Comparison of ENCODE assay signal across 24 cellular contexts in genomic region chr14:105894978-105895881, GRCh38.
A peak's percentile ranks its signal among the peaks of the same experiment; 100 is the strongest.
DNase-seq lines count a peak whose midpoint lies in the region; ATAC-seq and TF ChIP-seq lines count a peak whose summit lies in the region.
"Had no signal": no experiment of that assay in that cellular context is flagged by ENCODE, and none has a peak within 500 bp of the region (broad histone marks: within the 10 kb centered on the region; RNA-seq: fewer than 3 reads in every experiment).

No MANE protein-coding gene starts in this region.

- no peak for TF ChIP-seq CTCF in spleen (IDR thresholded peaks at IDR 0.05 in 8 of 11, conservative IDR thresholded peaks at IDR 0.05 in 3 of 11)

- H3K4me1 ChIP-seq in spleen, result peaks cover 0 to 12% (median 2%) of the 10 kb centered on the region in 6 donors

- H3K9me3 ChIP-seq in spleen, result no peaks in the 10 kb centered on the region
- H3K9me3 ChIP-seq: neutrophil had no signal

- no peak for TF ChIP-seq POLR2A in spleen (IDR thresholded peaks at IDR 0.05)

- peak; percentile 16 for DNase-seq in activated CD4-positive, CD25-positive, alpha-beta regulatory T cell treated with anti-CD3 and anti-CD28 coated beads, Interleukin-2, amount 50 U/mL, for 72 hours
- DNase-seq in activated CD4-positive, CD25-positive, alpha-beta regulatory T cell (lab: John Stamatoyannopoulos, UW), result no peak
- DNase-seq in SW480 (ENCODE audit: low spot score) (peak; percentile 6), left lobe of liver (ENCODE audit: low spot score) (peak; percentile 28), spleen (peak; percentile 52), DMS 273 treated with DMSO at 0.1 percent for 48 hours (lab: John Stamatoyannopoulos, UW) (no peak)
- no peak for DNase-seq in activated CD4-positive, alpha-beta T cell treated with anti-CD3 and anti-CD28 coated beads, Interleukin-2, amount 50 U/mL, for 4 hours
- DNase-seq: 8988T; activated naive CD4-positive, alpha-beta T cell treated with Interleukin-2 at 50 U/mL for 16 hours; C1 segment of cervical spinal cord; cortex of kidney; GDM1; HFFc6; hippocampal formation; Kasumi-1; NCI-H1092 treated with DMSO at 0.1 percent for 48 hours; NCI-H2107; NCI-H524; SHP77 treated with DMSO at 0.1 percent for 48 hours; stimulated activated CD4-positive, alpha-beta T cell treated with anti-CD3 and anti-CD28 coated beads, Interleukin-2, amount 100 ng/mL, for 48 hours; substantia nigra had no signal

- peak overlapping the region in 1 of 8 donors; percentile 21 for H3K27ac ChIP-seq in spleen
- H3K27ac ChIP-seq: neutrophil had no signal

- ATAC-seq in left lobe of liver, result no peak
- ATAC-seq in HG03025 (IDR thresholded peaks at IDR 0.05; ENCODE audit: low FRiP score, unreplicated experiment), result no peak
- ATAC-seq: T-helper 17 cell had no signal

- peak overlapping the region in 1 of 8 donors; percentile 44 for H3K4me3 ChIP-seq in spleen

- no peaks in the 10 kb centered on the region for H3K36me3 ChIP-seq in spleen
- H3K36me3 ChIP-seq: neutrophil had no signal

- 65 to 74% (median 69%) methylated on average over 22 to 30 of the region's 30 CpGs for WGBS in spleen, 5 donors

- intact Hi-C loops in spleen (cut with DNase I; ENCODE audit: low total_unique reads), result no loop called here

- H3K27me3 ChIP-seq in spleen (replicated peaks in 1 of 7), result peaks cover 0 to 30% (median 0%) of the 10 kb centered on the region in 7 donors

Comparison
In these comparisons a context has a peak if more than half of its experiments do, and no peak if none do; other contexts are left out.
1. DNase-seq: peak in activated CD4-positive, CD25-positive, alpha-beta regulatory T cell treated with anti-CD3 and anti-CD28 coated beads, Interleukin-2, amount 50 U/mL, for 72 hours (single experiment), SW480 (single experiment), left lobe of liver (single experiment) and spleen (single experiment); none in activated CD4-positive, CD25-positive, alpha-beta regulatory T cell (0 of 4), DMS 273 treated with DMSO at 0.1 percent for 48 hours (single experiment) and activated CD4-positive, alpha-beta T cell treated with anti-CD3 and anti-CD28 coated beads, Interleukin-2, amount 50 U/mL, for 4 hours (0 of 2).